1 cellular context compared by ENCODE assay signal in the genomic region with DNA sequence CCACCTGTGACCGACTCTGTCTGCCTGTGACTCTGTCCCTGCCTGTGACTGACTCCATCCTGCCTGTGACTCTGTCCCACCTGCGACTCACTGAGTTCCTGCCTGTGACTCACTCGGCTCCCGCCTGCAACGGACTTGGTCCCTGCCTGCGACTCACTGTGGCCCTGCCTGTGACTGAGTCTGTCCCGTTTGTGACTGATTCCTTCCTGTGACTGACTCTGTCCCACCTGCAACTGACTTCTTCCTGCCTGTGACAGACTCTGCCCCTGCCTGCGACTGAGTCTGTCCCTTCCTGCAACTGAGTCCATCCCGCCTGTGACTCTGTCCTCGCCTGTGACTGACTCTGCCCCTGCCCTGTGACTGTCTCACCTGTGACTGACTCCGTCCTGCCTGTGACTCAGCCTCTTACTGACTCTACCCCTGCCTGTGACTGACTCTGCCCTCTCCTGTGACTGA.
A peak's percentile ranks its signal among the peaks of the same experiment; 100 is the strongest.
TF ChIP-seq lines count a peak whose summit lies in the region.

No MANE protein-coding gene starts in this region.

TF ChIP-seq in K562, 482 proteins besides CTCF, POLR2A, EP300 and RAD21 (continued from another document):
- TF ChIP-seq, protein P1, sequence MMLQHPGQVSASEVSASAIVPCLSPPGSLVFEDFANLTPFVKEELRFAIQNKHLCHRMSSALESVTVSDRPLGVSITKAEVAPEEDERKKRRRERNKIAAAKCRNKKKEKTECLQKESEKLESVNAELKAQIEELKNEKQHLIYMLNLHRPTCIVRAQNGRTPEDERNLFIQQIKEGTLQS (IDR thresholded peaks at IDR 0.05): peak; percentile 61
- TF ChIP-seq, protein P1 (CRISPR knock-in tag; conservative IDR thresholded peaks at IDR 0.05): no peak
- TF ChIP-seq NR2C1 (IDR thresholded peaks at IDR 0.05) (no peak), NR2C1 (tag; IDR thresholded peaks at IDR 0.05) (no peak), MAFK (IDR thresholded peaks at IDR 0.05; ENCODE audit: low read length) (no peak)
